Comparison of ENCODE assay signal across 18 cellular contexts in the genomic region with DNA sequence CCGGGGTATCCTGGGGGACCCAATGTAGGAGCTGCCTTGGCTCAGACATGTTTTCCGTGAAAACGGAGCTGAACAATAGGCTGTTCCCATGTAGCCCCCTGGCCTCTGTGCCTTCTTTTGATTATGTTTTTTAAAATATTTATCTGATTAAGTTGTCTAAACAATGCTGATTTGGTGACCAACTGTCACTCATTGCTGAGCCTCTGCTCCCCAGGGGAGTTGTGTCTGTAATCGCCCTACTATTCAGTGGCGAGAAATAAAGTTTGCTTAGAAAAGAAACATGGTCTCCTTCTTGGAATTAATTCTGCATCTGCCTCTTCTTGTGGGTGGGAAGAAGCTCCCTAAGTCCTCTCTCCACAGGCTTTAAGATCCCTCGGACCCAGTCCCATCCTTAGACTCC. TPM values are rescaled to one million over a fixed set of nuclear protein-coding genes. Genes with fewer than 3 reads are reported as not detected.
A peak's percentile ranks its signal among the peaks of the same experiment; 100 is the strongest.
DNase-seq lines count a peak whose midpoint lies in the region; ATAC-seq and TF ChIP-seq lines count a peak whose summit lies in the region.
"Had no signal": no experiment of that assay in that cellular context is flagged by ENCODE, and none has a peak within 500 bp of the region (broad histone marks: within the 10 kb centered on the region; RNA-seq: fewer than 3 reads in every experiment).

No MANE protein-coding gene starts in this region.

- no peaks in the 10 kb centered on the region for H3K27me3 ChIP-seq in breast epithelium
- no peaks in the 10 kb centered on the region for H3K27me3 ChIP-seq in SU-DHL-6 (ENCODE audit: low read length)
- no peaks in the 10 kb centered on the region for H3K27me3 ChIP-seq in suprapubic skin

- ATAC-seq in effector memory CD8-positive, alpha-beta T cell (replicated peaks), result no peak
- no peak for ATAC-seq in stimulated activated naive B cell treated with anti-CD40 and anti-IgM and Interleukin-4, amounts not matched to agents 10 μg/mL and 1 μg/mL and 100 μg/mL, for 72 hours (replicated peaks)
- ATAC-seq: activated CD4-positive, CD25-positive, alpha-beta regulatory T cell treated with anti-CD3 and anti-CD28 coated beads, Interleukin-2, amount 50 U/mL, for 24 hours; psoas muscle had no signal

- TF ChIP-seq CTCF in MCF 10A (IDR thresholded peaks at IDR 0.05; ENCODE audit: unreplicated experiment) (no peak), breast epithelium (IDR thresholded peaks at IDR 0.05) (no peak), SU-DHL-6 (IDR thresholded peaks at IDR 0.05; ENCODE audit: insufficient read depth, low read length, poor library complexity, severe bottlenecking) (no peak), suprapubic skin (IDR thresholded peaks at IDR 0.05) (no peak)

- no peaks in the 10 kb centered on the region for H3K9me3 ChIP-seq in breast epithelium
- no peaks in the 10 kb centered on the region for H3K9me3 ChIP-seq in SU-DHL-6 (ENCODE audit: insufficient read depth, low read length)
- no peaks in the 10 kb centered on the region for H3K9me3 ChIP-seq in suprapubic skin
- H3K9me3 ChIP-seq: psoas muscle, thoracic aorta had no signal

- H3K4me3 ChIP-seq in breast epithelium (no peak overlapping the region), SU-DHL-6 (ENCODE audit: insufficient read depth, low read length, poor library complexity, severe bottlenecking) (no peak overlapping the region), suprapubic skin (no peak overlapping the region)
- H3K4me3 ChIP-seq: psoas muscle, thoracic aorta had no signal

- H4K20me1 ChIP-seq in SU-DHL-6 (ENCODE audit: low read depth, low read length), result no peaks in the 10 kb centered on the region

- TF ChIP-seq EP300 in suprapubic skin (IDR thresholded peaks at IDR 0.05), result no peak

- CTCF ChIA-PET in MCF 10A (lab: Yijun Ruan, JAX), result interaction anchor here (0.9 to 18.9 kb wide), 3 partner anchors 19 to 36 kb away, joined by 4 to 215 read pairs (median 4); partner anchors contain the start of genes DDX39B and NCR3

- H3K36me3 ChIP-seq in breast epithelium, result no peaks in the 10 kb centered on the region
- peaks cover 3% of the 10 kb centered on the region; the same call in 1 of the 2 replicates for H3K36me3 ChIP-seq in SU-DHL-6 (ENCODE audit: low read length)
- no peaks in the 10 kb centered on the region for H3K36me3 ChIP-seq in suprapubic skin
- H3K36me3 ChIP-seq: thoracic aorta had no signal

- intact Hi-C loops in MCF 10A (cut with micrococcal nuclease) (no loop called here), breast epithelium (cut with DNase I; ENCODE audit: low total_unique reads) (no loop called here)

- DNase-seq in MCF 10A (ENCODE audit: unreplicated experiment) (no peak), breast epithelium (ENCODE audit: low spot score in 2 of 2) (no peak), suprapubic skin (ENCODE audit: low spot score in 2 of 2) (no peak), D341Med (ENCODE audit: low spot score) (no peak), H4 (ENCODE audit: low spot score) (no peak)
- DNase-seq in effector memory CD8-positive, alpha-beta T cell, result no peak
- DNase-seq in stimulated activated naive B cell treated with anti-CD40 and anti-IgM and Interleukin-4, amounts not matched to agents 10 μg/mL and 1 μg/mL and 100 μg/mL, for 72 hours, result no peak
- DNase-seq: activated gamma-delta T cell, caudate nucleus, DMS79, NCI-H510A, psoas muscle had no signal

- peaks cover 91% of the 10 kb centered on the region for H3F3A ChIP-seq in SU-DHL-6 (ENCODE audit: insufficient read depth)

- H3K4me3 Mint-ChIP-seq in MCF 10A (ENCODE audit: unreplicated experiment), result no peak overlapping the region
- H3K4me3 Mint-ChIP-seq in effector memory CD8-positive, alpha-beta T cell, result peak overlapping the region; percentile 82 to 99
- H3K4me3 Mint-ChIP-seq in stimulated activated naive B cell treated with anti-CD40 and anti-IgM and Interleukin-4, amounts not matched to agents 10 μg/mL and 1 μg/mL and 100 μg/mL, for 72 hours, result peak overlapping the region; percentile 41 to 68

- H3K79me2 ChIP-seq in SU-DHL-6 (ENCODE audit: insufficient read depth, low read length), result peaks cover 43% of the 10 kb centered on the region

- peaks cover 17% of the 10 kb centered on the region for H3K27me3 Mint-ChIP-seq in MCF 10A (ENCODE audit: insufficient read depth, unreplicated experiment)
- H3K27me3 Mint-ChIP-seq in effector memory CD8-positive, alpha-beta T cell, result no peaks in the 10 kb centered on the region
- H3K27me3 Mint-ChIP-seq in stimulated activated naive B cell treated with anti-CD40 and anti-IgM and Interleukin-4, amounts not matched to agents 10 μg/mL and 1 μg/mL and 100 μg/mL, for 72 hours, result no peaks in the 10 kb centered on the region

- POLR2A ChIA-PET in MCF 10A (lab: Yijun Ruan, JAX), result interaction anchor here (0.5 to 1.7 kb wide), 9 partner anchors 8 to 1979 kb away, joined by 3 to 10 read pairs (median 4); partner anchors contain the start of genes DDX39B and GPANK1

- BruUV-seq in MCF 10A (replicated peaks; lab: Mats Ljungman, UMichigan), result no TSS peak

- peaks cover 10% of the 10 kb centered on the region for H3K4me1 Mint-ChIP-seq in MCF 10A (ENCODE audit: insufficient read depth, unreplicated experiment)
- H3K4me1 Mint-ChIP-seq in effector memory CD8-positive, alpha-beta T cell (ENCODE audit: low read depth in 2 of 2), result peaks cover 81 to 92% of the 10 kb centered on the region in 2 donors
- H3K4me1 Mint-ChIP-seq in stimulated activated naive B cell treated with anti-CD40 and anti-IgM and Interleukin-4, amounts not matched to agents 10 μg/mL and 1 μg/mL and 100 μg/mL, for 72 hours, result peaks cover 69 to 98% of the 10 kb centered on the region in 2 donors

- H3K27ac Mint-ChIP-seq in MCF 10A (ENCODE audit: low read depth, unreplicated experiment), result peak overlapping the region; percentile 27
- H3K27ac Mint-ChIP-seq in effector memory CD8-positive, alpha-beta T cell, result peak overlapping the region; percentile 98 to 99
- H3K27ac Mint-ChIP-seq in stimulated activated naive B cell treated with anti-CD40 and anti-IgM and Interleukin-4, amounts not matched to agents 10 μg/mL and 1 μg/mL and 100 μg/mL, for 72 hours, result peak overlapping the region; percentile 49

- peaks cover 7% of the 10 kb centered on the region for H3K36me3 Mint-ChIP-seq in MCF 10A (ENCODE audit: insufficient read depth, unreplicated experiment)
- peaks cover 70% of the 10 kb centered on the region for H3K36me3 Mint-ChIP-seq in effector memory CD8-positive, alpha-beta T cell (ENCODE audit: insufficient read depth)
- peaks cover 41 to 54% of the 10 kb centered on the region in 2 donors for H3K36me3 Mint-ChIP-seq in stimulated activated naive B cell treated with anti-CD40 and anti-IgM and Interleukin-4, amounts not matched to agents 10 μg/mL and 1 μg/mL and 100 μg/mL, for 72 hours

- H3K4me1 ChIP-seq in breast epithelium (no peaks in the 10 kb centered on the region), suprapubic skin (peaks cover 17% of the 10 kb centered on the region)
- H3K4me1 ChIP-seq: psoas muscle had no signal

- no peak for TF ChIP-seq POLR2A in breast epithelium (IDR thresholded peaks at IDR 0.05)
- no peak for TF ChIP-seq POLR2A in suprapubic skin (IDR thresholded peaks at IDR 0.05)

- no peaks in the 10 kb centered on the region for H3K9me2 ChIP-seq in SU-DHL-6 (replicated peaks; ENCODE audit: insufficient read depth, low read length)

- H3K4me2 ChIP-seq in SU-DHL-6 (ENCODE audit: low read depth, low read length, poor library complexity, severe bottlenecking), result peak overlapping the region; percentile 86
- H3K4me2 ChIP-seq: KMS-11 had no signal

- no peaks in the 10 kb centered on the region for H3K9me3 Mint-ChIP-seq in MCF 10A (ENCODE audit: unreplicated experiment)
- no peaks in the 10 kb centered on the region for H3K9me3 Mint-ChIP-seq in effector memory CD8-positive, alpha-beta T cell
- H3K9me3 Mint-ChIP-seq in stimulated activated naive B cell treated with anti-CD40 and anti-IgM and Interleukin-4, amounts not matched to agents 10 μg/mL and 1 μg/mL and 100 μg/mL, for 72 hours, result no peaks in the 10 kb centered on the region

- no peak overlapping the region for H3K27ac ChIP-seq in breast epithelium
- H3K27ac ChIP-seq in SU-DHL-6 (ENCODE audit: low read depth, low read length), result peak overlapping the region; percentile 92
- H3K27ac ChIP-seq in suprapubic skin, result no peak overlapping the region
- H3K27ac ChIP-seq: KMS-11, psoas muscle, thoracic aorta had no signal

- 82% methylated on average over 6 of the region's 6 CpGs for WGBS in suprapubic skin

- no peak overlapping the region; the same call in 1 of the 2 replicates for H3K9ac ChIP-seq in SU-DHL-6 (ENCODE audit: low read length)
- H3K9ac ChIP-seq: KMS-11 had no signal

- no peak overlapping the region for H2AFZ ChIP-seq in SU-DHL-6 (ENCODE audit: low read depth, low read length, severe bottlenecking)

RNA-seq across cellular contexts. Expression of gene TNF, which starts 2.7 kb away (rescaled TPM):
- not detected in 2 replicates for total RNA-seq in MCF 10A (2022)
- total RNA-seq in breast epithelium, result under 1 TPM in 2 of 3 donors, not detected in 1; 0.33 to 0.73 TPM
- 1 to 10 TPM; 1.0 to 6.4 (median 3.3) TPM for total RNA-seq in suprapubic skin
- not detected in 2 replicates for total RNA-seq in H4 (2014; rRNA removed; shearing (Covaris generic))
- total RNA-seq: endothelial cell of umbilical vein had no signal

RNA-seq across cellular contexts. Expression of gene LTB, which starts 4.2 kb away (rescaled TPM):
- total RNA-seq in MCF 10A (2022) (0.37 TPM in 1 of 2 replicates, not detected in the other), breast epithelium (1 to 10 TPM in 1 of 3 donors, under 1 TPM in 1, not detected in 1; 0.96 to 1.0 TPM), suprapubic skin (not detected)
- total RNA-seq in H4 (2014; rRNA removed; shearing (Covaris generic)), result not detected in 2 replicates
- total RNA-seq: thoracic aorta had no signal

RNA-seq across cellular contexts. Expression of gene LTA, which starts 6.0 kb away (rescaled TPM):
- total RNA-seq in MCF 10A (2022) (not detected in 2 replicates), breast epithelium (under 1 TPM in 1 of 3 donors, not detected in 2; 0.29 TPM), suprapubic skin (under 1 TPM in 1 of 4 donors, not detected in 3; 0.47 TPM)
- not detected in 2 replicates for total RNA-seq in H4 (2014; rRNA removed; shearing (Covaris generic))
- total RNA-seq: psoas muscle, thoracic aorta had no signal

RNA-seq across cellular contexts. Expression of gene LST1, which starts 8.0 kb away (rescaled TPM):
- total RNA-seq in MCF 10A (2022) (not detected in 2 replicates), breast epithelium (10 to 100 TPM in 1 of 3 donors, 1 to 10 TPM in 2; 8.8 to 10.7 (median 9.8) TPM), suprapubic skin (10 to 100 TPM in 1 of 4 donors, 1 to 10 TPM in 3; 3.7 to 72.9 (median 6.7) TPM)
- not detected in 2 replicates for total RNA-seq in H4 (2014; rRNA removed; shearing (Covaris generic))

RNA-seq across cellular contexts. Expression of gene NCR3, which starts 14.7 kb away (rescaled TPM):
- not detected in 2 replicates for total RNA-seq in MCF 10A (2022)
- not detected for total RNA-seq in breast epithelium
- not detected for total RNA-seq in suprapubic skin
- not detected in 2 replicates for total RNA-seq in H4 (2014; rRNA removed; shearing (Covaris generic))
- total RNA-seq: endothelial cell of umbilical vein, mucosa of gallbladder, psoas muscle, thoracic aorta had no signal

Comparison
In these comparisons a context has a peak if more than half of its experiments do, and no peak if none do; other contexts are left out.
1. H3K27ac Mint-ChIP-seq: peak in every context shown above with its lines; median percentile 98 in effector memory CD8-positive, alpha-beta T cell; 49 in stimulated activated naive B cell treated with anti-CD40 and anti-IgM and Interleukin-4, amounts not matched to agents 10 μg/mL and 1 μg/mL and 100 μg/mL, for 72 hours; 27 in MCF 10A.